In genomic region chr2:9205963-9206948, GRCh38 we compare ENCODE assay signal across 8 cellular contexts. TPM values are rescaled to one million over a fixed set of nuclear protein-coding genes. Genes with fewer than 3 reads are reported as not detected.
DNase-seq lines count a peak whose midpoint lies in the region; ATAC-seq, FAIRE-seq and TF ChIP-seq lines count a peak whose summit lies in the region.

Gene ASAP2, plus strand, starts transcription at chr2:9206812. Its CDS starts 293 bp downstream, at chr2:9207105.

- H3K4me1 ChIP-seq in neutrophil (ENCODE audit: control insufficient read depth in 1 of 2, insufficient read depth in 1 of 2, low read depth in 1 of 2, low read length in 1 of 2): peaks cover 16 to 19% of the 10 kb centered on the region in 2 experiments

- H3K36me3 Mint-ChIP-seq in activated naive CD8-positive, alpha-beta T cell treated with anti-CD3 and anti-CD28 coated beads for 36 hours: no peaks in the 10 kb centered on the region

- peak; percentile 21 to 40 for DNase-seq in AML-193 (lab: John Stamatoyannopoulos, UW)
- DNase-seq in NOMO-1 treated with dmso at 0.1 percent for 144 hours (lab: John Stamatoyannopoulos, UW; ENCODE audit: unreplicated experiment): peak; percentile 24
- peak; percentile 59 for DNase-seq in activated naive CD8-positive, alpha-beta T cell treated with anti-CD3 and anti-CD28 coated beads for 36 hours
- peak; percentile 19 to 89 (median 74) for DNase-seq in head of caudate nucleus
- DNase-seq in urothelium cell line (ENCODE audit: low spot score): peak; percentile 69

- peak; percentile 50 for TF ChIP-seq CTCF in neutrophil (IDR thresholded peaks at IDR 0.05)

- H3K27me3 ChIP-seq in neutrophil: peaks cover 69% of the 10 kb centered on the region

- ATAC-seq in GM18868 (IDR thresholded peaks at IDR 0.05; ENCODE audit: unreplicated experiment) (peak; percentile 59), HG03460 (IDR thresholded peaks at IDR 0.05; ENCODE audit: unreplicated experiment) (peak; percentile 51)

- no peaks in the 10 kb centered on the region for H3K9me3 ChIP-seq in neutrophil

- intact Hi-C loops in head of caudate nucleus (cut with DNase I): loop anchor here (5.0 to 10.0 kb wide), 5 partner anchors 56 to 351 kb away; partner anchors contain the start of genes ADAM17, CPSF3 and ITGB1BP1

- no peak within 1 kb of the TSS for H3K27ac Mint-ChIP-seq in activated naive CD8-positive, alpha-beta T cell treated with anti-CD3 and anti-CD28 coated beads for 36 hours

- no peaks in the 10 kb centered on the region for H3K36me3 ChIP-seq in neutrophil

- peaks cover 66% of the 10 kb centered on the region for H3K27me3 Mint-ChIP-seq in activated naive CD8-positive, alpha-beta T cell treated with anti-CD3 and anti-CD28 coated beads for 36 hours

- no peak for FAIRE-seq in urothelium cell line (lab: Jason Lieb, UNC)

- peak within 1 kb of the TSS; percentile 45 to 59 for H3K4me3 ChIP-seq in neutrophil (ENCODE audit: low read depth in 1 of 2, low read length in 1 of 2)

- no peak within 1 kb of the TSS for H3K27ac ChIP-seq in neutrophil

- H3K9me3 Mint-ChIP-seq in activated naive CD8-positive, alpha-beta T cell treated with anti-CD3 and anti-CD28 coated beads for 36 hours: no peaks in the 10 kb centered on the region

- H3K4me1 Mint-ChIP-seq in activated naive CD8-positive, alpha-beta T cell treated with anti-CD3 and anti-CD28 coated beads for 36 hours: peaks cover 2% of the 10 kb centered on the region

- H3K4me3 Mint-ChIP-seq in activated naive CD8-positive, alpha-beta T cell treated with anti-CD3 and anti-CD28 coated beads for 36 hours: peak within 1 kb of the TSS; percentile 76

RNA-seq across cellular contexts. Expression of gene ASAP2, which starts in this region (rescaled TPM):
- under 1 TPM; 0.04 to 0.12 TPM for total RNA-seq in activated naive CD8-positive, alpha-beta T cell treated with anti-CD3 and anti-CD28 coated beads for 36 hours

Comparison
In these comparisons a context has a peak if more than half of its experiments do, and no peak if none do; other contexts are left out.
1. Peak in DNase-seq in activated naive CD8-positive, alpha-beta T cell treated with anti-CD3 and anti-CD28 coated beads for 36 hours; RNA of the gene not detected or under 1 TPM.
2. DNase-seq: peak in every context shown above with its lines; median percentile 74 in head of caudate nucleus; 69 in urothelium cell line; 59 in activated naive CD8-positive, alpha-beta T cell treated with anti-CD3 and anti-CD28 coated beads for 36 hours; 30 in AML-193; 24 in NOMO-1 treated with dmso at 0.1 percent for 144 hours.